In the genomic region with DNA sequence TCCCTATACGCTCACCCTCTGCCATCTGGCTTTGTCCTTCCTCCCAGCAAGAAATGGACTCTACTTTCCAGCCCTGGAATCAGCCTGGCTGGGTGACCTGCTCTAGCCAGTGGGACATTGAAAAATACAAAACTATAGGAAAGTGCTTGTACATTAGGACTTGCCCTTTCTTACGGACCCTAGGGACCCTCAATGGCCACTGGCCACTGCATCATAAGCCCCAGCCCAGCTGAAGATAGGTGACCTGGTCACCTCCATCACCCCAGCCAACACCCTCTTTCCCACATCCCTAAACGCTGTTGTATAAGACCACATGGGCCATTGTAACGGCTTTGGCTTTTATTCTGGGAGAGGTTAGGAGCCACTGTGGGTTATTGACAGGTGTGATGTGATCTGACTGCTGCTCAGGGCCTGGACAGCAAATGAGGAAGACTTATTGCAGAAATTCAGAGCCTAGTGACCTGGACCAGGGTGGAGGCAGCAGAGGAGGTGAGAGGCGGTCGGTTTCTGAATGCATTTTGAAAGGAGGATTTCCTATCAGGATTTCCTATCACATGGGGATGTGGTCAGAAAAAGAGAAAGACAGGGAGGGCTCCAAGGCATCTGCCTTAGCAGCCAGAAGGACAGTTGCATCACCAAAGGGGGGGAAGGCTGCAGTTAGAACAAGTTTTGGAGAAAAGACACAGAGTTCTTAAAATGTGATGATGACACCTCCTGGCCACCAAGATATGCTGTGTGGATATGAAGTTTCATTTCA, we compare ENCODE assay signal across 1 cellular context.
TF ChIP-seq lines count a peak whose summit lies in the region.

No MANE protein-coding gene starts in this region.

TF ChIP-seq in SK-N-SH treated with all-trans-retinoic acid at 6 μM for 48 hours, 23 proteins besides CTCF, POLR2A, EP300 and RAD21:
- no peak for TF ChIP-seq OSR1 (CRISPR knock-in tag; IDR thresholded peaks at IDR 0.05)
- no peak for TF ChIP-seq ZNF565 (CRISPR knock-in tag; conservative IDR thresholded peaks at IDR 0.05; ENCODE audit: low read depth)
- TF ChIP-seq BACH2 (CRISPR knock-in tag; IDR thresholded peaks at IDR 0.05; ENCODE audit: borderline replicate concordance), result no peak
- no peak for TF ChIP-seq TCF4 (CRISPR knock-in tag; IDR thresholded peaks at IDR 0.05; ENCODE audit: borderline replicate concordance)
- TF ChIP-seq GLIS3 (CRISPR knock-in tag; IDR thresholded peaks at IDR 0.05), result no peak
- TF ChIP-seq, protein P1, sequence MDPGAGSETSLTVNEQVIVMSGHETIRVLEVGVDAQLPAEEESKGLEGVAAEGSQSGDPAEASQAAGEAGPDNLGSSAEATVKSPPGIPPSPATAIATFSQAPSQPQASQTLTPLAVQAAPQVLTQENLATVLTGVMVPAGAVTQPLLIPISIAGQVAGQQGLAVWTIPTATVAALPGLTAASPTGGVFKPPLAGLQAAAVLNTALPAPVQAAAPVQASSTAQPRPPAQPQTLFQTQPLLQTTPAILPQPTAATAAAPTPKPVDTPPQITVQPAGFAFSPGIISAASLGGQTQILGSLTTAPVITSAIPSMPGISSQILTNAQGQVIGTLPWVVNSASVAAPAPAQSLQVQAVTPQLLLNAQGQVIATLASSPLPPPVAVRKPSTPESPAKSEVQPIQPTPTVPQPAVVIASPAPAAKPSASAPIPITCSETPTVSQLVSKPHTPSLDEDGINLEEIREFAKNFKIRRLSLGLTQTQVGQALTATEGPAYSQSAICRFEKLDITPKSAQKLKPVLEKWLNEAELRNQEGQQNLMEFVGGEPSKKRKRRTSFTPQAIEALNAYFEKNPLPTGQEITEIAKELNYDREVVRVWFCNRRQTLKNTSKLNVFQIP (CRISPR knock-in tag; IDR thresholded peaks at IDR 0.05; ENCODE audit: borderline replicate concordance, low read depth), result no peak
- TF ChIP-seq CSDC2 (CRISPR knock-in tag; IDR thresholded peaks at IDR 0.05), result no peak
- TF ChIP-seq, protein P2, sequence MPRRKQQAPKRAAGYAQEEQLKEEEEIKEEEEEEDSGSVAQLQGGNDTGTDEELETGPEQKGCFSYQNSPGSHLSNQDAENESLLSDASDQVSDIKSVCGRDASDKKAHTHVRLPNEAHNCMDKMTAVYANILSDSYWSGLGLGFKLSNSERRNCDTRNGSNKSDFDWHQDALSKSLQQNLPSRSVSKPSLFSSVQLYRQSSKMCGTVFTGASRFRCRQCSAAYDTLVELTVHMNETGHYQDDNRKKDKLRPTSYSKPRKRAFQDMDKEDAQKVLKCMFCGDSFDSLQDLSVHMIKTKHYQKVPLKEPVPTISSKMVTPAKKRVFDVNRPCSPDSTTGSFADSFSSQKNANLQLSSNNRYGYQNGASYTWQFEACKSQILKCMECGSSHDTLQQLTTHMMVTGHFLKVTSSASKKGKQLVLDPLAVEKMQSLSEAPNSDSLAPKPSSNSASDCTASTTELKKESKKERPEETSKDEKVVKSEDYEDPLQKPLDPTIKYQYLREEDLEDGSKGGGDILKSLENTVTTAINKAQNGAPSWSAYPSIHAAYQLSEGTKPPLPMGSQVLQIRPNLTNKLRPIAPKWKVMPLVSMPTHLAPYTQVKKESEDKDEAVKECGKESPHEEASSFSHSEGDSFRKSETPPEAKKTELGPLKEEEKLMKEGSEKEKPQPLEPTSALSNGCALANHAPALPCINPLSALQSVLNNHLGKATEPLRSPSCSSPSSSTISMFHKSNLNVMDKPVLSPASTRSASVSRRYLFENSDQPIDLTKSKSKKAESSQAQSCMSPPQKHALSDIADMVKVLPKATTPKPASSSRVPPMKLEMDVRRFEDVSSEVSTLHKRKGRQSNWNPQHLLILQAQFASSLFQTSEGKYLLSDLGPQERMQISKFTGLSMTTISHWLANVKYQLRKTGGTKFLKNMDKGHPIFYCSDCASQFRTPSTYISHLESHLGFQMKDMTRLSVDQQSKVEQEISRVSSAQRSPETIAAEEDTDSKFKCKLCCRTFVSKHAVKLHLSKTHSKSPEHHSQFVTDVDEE (CRISPR knock-in tag; IDR thresholded peaks at IDR 0.05), result no peak
- TF ChIP-seq ZNF8 (CRISPR knock-in tag; IDR thresholded peaks at IDR 0.05), result no peak
- TF ChIP-seq PPARA (CRISPR knock-in tag; IDR thresholded peaks at IDR 0.05; ENCODE audit: borderline replicate concordance), result no peak
- no peak for TF ChIP-seq CSRNP3 (CRISPR knock-in tag; IDR thresholded peaks at IDR 0.05)
- TF ChIP-seq ARNTL (CRISPR knock-in tag; IDR thresholded peaks at IDR 0.05; ENCODE audit: borderline replicate concordance, low read depth), result no peak
- TF ChIP-seq SNAI2 (CRISPR knock-in tag; IDR thresholded peaks at IDR 0.05), result no peak
